ENCODE assay signal across 8 cellular contexts in genomic region chr12:113358381-113359132, GRCh38. TPM values are rescaled to one million over a fixed set of nuclear protein-coding genes. Genes with fewer than 3 reads are reported as not detected.
DNase-seq lines count a peak whose midpoint lies in the region; ATAC-seq and TF ChIP-seq lines count a peak whose summit lies in the region.

A gene with protein sequence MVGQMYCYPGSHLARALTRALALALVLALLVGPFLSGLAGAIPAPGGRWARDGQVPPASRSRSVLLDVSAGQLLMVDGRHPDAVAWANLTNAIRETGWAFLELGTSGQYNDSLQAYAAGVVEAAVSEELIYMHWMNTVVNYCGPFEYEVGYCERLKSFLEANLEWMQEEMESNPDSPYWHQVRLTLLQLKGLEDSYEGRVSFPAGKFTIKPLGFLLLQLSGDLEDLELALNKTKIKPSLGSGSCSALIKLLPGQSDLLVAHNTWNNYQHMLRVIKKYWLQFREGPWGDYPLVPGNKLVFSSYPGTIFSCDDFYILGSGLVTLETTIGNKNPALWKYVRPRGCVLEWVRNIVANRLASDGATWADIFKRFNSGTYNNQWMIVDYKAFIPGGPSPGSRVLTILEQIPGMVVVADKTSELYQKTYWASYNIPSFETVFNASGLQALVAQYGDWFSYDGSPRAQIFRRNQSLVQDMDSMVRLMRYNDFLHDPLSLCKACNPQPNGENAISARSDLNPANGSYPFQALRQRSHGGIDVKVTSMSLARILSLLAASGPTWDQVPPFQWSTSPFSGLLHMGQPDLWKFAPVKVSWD (plus strand): TSS chr12:113358587. CDS start chr12:113358601, 14 bp downstream.

- peak within 1 kb of the TSS; percentile 77 for H3K27ac ChIP-seq in BLaER1
- H3K27ac ChIP-seq in left lung: peak within 1 kb of the TSS; percentile 69 to 80

- H4K20me1 ChIP-seq in BLaER1: peaks cover 16% of the 10 kb centered on the region

- H3K9me3 ChIP-seq in BLaER1: no peaks in the 10 kb centered on the region
- no peaks in the 10 kb centered on the region for H3K9me3 ChIP-seq in left lung

- no peak for TF ChIP-seq CTCF in left lung (IDR thresholded peaks at IDR 0.05)

- H3K4me3 ChIP-seq in BLaER1: peak within 1 kb of the TSS; percentile 81
- H3K4me3 ChIP-seq in left lung: peak within 1 kb of the TSS; percentile 86

- no peaks in the 10 kb centered on the region for H3K27me3 ChIP-seq in BLaER1
- H3K27me3 ChIP-seq in left lung: no peaks in the 10 kb centered on the region

- H3K4me1 ChIP-seq in BLaER1: peaks cover 24% of the 10 kb centered on the region
- H3K4me1 ChIP-seq in left lung: peaks cover 0 to 29% of the 10 kb centered on the region in 2 donors

- H3K4me2 ChIP-seq in BLaER1: peak within 1 kb of the TSS; percentile 96

- DNase-seq in GM19240 (ENCODE audit: insufficient read length, low spot score) (peak; percentile 96), NCI-H526 treated with DMSO at 0.1 percent for 48 hours (lab: John Stamatoyannopoulos, UW) (peak; percentile 71), cortex of kidney (lab: John Stamatoyannopoulos, UW) (peak; percentile 41), left lung (peak; percentile 96 to 98)
- DNase-seq in activated CD4-positive, alpha-beta T cell treated with anti-CD3 and anti-CD28 coated beads, Interleukin-2, amount 50 U/mL, for 1 hour: peak; percentile 94
- peak; percentile 95 for DNase-seq in stimulated activated CD4-positive, alpha-beta T cell treated with anti-CD3 and anti-CD28 coated beads, Interleukin-2, amount 100 ng/mL, for 4 hours (ENCODE audit: low read depth)

- H3K36me3 ChIP-seq in BLaER1: no peaks in the 10 kb centered on the region
- no peaks in the 10 kb centered on the region for H3K36me3 ChIP-seq in left lung

- peak; percentile 90 for ATAC-seq in HG03457 (IDR thresholded peaks at IDR 0.05; ENCODE audit: unreplicated experiment)
- peak; percentile 98 for ATAC-seq in left lung

- H3K9ac ChIP-seq in BLaER1: peak within 1 kb of the TSS; percentile 75

- intact Hi-C loops in left lung (cut with DNase I): no loop called here

RNA-seq across cellular contexts. Expression of the gene that starts here (rescaled TPM):
- total RNA-seq in left lung: 10 to 100 TPM; 48.7 to 75.0 TPM

Comparison
In these comparisons a context has a peak if more than half of its experiments do, and no peak if none do; other contexts are left out.
1. Peak in every context shown above with its lines: DNase-seq, ATAC-seq, H3K4me3 ChIP-seq and H3K27ac ChIP-seq.
2. DNase-seq: peak in every context shown above with its lines; median percentile 97 in left lung; 96 in GM19240; 95 in stimulated activated CD4-positive, alpha-beta T cell treated with anti-CD3 and anti-CD28 coated beads, Interleukin-2, amount 100 ng/mL, for 4 hours; 94 in activated CD4-positive, alpha-beta T cell treated with anti-CD3 and anti-CD28 coated beads, Interleukin-2, amount 50 U/mL, for 1 hour; 71 in NCI-H526 treated with DMSO at 0.1 percent for 48 hours; 41 in cortex of kidney.